ENCODE assay signal across 20 cellular contexts in the genomic region with DNA sequence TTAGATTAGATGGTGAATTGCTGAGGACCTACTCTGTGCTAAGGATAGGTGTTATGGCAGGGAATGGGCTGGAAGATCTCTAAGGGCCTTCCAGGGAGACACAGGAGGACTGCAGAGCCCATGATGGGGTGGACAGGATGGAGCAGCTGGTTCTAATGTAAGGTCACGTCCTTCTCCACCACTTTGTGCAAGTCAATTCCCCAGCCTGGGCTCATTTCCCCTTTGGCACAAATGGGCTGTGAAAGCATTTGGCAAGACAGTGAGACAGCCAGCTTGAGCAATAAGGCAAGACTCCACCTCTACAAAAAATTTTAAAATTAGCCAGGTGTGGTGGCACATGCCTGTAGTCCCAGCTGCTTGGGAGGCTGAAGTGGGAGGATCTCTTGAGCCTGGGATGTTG.
"Had no signal": no experiment of that assay in that cellular context is flagged by ENCODE, and none has a peak within 500 bp of the region (broad histone marks: within the 10 kb centered on the region; RNA-seq: fewer than 3 reads in every experiment).

No MANE protein-coding gene starts in this region.

- H3K27ac ChIP-seq: gastroesophageal sphincter, neutrophil, psoas muscle, spleen, tibial artery, upper lobe of left lung, vagina had no signal

- H3K9me3 ChIP-seq: gastroesophageal sphincter, neutrophil, psoas muscle, spleen, tibial artery, upper lobe of left lung, vagina had no signal

- H3K4me1 ChIP-seq: gastroesophageal sphincter, psoas muscle, spleen, tibial artery, upper lobe of left lung, vagina had no signal

- H3K36me3 ChIP-seq: gastroesophageal sphincter, neutrophil, spleen, tibial artery, upper lobe of left lung, vagina had no signal

- H3K27me3 ChIP-seq: gastroesophageal sphincter, neutrophil, upper lobe of left lung, vagina had no signal

- H3K4me3 ChIP-seq: gastroesophageal sphincter, psoas muscle, spleen, tibial artery, upper lobe of left lung, vagina had no signal

- ATAC-seq: esophagus mucosa; gastroesophageal sphincter; left lobe of liver; naive thymus-derived CD8-positive, alpha-beta T cell; psoas muscle; sciatic nerve; stimulated activated memory B cell treated with anti-CD40 and anti-IgM and Interleukin-4, amounts not matched to agents 10 μg/mL and 1 μg/mL and 100 μg/mL, for 72 hours had no signal

- DNase-seq: effector memory CD4-positive, alpha-beta T cell; glutamatergic neuron; islet precursor cell; mammary epithelial cell; naive thymus-derived CD8-positive, alpha-beta T cell; psoas muscle; retina; spleen; stimulated activated CD4-positive, alpha-beta T cell treated with anti-CD3 and anti-CD28 coated beads, Interleukin-15, amount 100 ng/mL, for 24 hours; stimulated activated CD4-positive, alpha-beta T cell treated with anti-CD3 and anti-CD28 coated beads, Interleukin-1b, Interleukin-23, amount 100 ng/mL, for 48 hours; stimulated activated CD4-positive, alpha-beta T cell treated with anti-CD3 and anti-CD28 coated beads, Interleukin-4, amount 100 ng/mL, for 24 hours; tibial artery; upper lobe of left lung had no signal
